9 cellular contexts compared by ENCODE assay signal in the genomic region with DNA sequence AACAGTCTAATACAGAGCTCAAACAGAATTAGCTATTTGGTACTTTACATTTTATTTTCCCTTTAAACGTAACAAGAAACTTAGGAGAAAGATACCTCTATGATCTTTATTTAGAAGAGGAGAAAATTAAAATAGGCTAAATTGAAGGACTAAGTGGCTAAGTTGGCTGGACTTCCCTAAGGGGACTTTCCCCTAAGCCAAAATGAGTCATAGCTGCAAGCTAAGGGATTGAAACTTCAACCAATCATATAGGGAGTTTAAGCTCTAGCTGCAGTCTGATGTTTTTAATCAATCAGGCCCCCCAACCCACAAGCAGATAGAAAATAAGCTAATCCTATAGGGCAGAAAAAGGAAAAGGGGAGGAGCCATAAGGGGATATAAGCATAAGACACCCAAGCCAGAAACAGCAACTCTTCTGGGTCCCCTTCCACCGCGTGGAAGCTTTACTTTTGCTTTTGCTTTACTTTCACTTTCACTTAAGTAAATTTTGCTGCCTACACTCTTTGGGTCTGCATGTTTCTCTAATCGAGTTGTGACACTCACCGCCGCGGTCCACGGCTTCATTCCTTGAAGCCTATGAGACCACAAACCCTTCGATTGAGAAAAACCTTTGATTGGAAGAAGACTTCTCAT.
DNase-seq lines count a peak whose midpoint lies in the region; ATAC-seq and TF ChIP-seq lines count a peak whose summit lies in the region.
"Had no signal": no experiment of that assay in that cellular context is flagged by ENCODE, and none has a peak within 500 bp of the region (broad histone marks: within the 10 kb centered on the region; RNA-seq: fewer than 3 reads in every experiment).

No MANE protein-coding gene starts in this region.

- CTCF ChIA-PET in activated CD8-positive, alpha-beta T cell treated with anti-CD3 and anti-CD28 coated beads for 36 hours (lab: Charles Lee): no interaction called here

- peak overlapping the region; percentile 9 for H3K4me3 Mint-ChIP-seq in activated CD8-positive, alpha-beta T cell treated with anti-CD3 and anti-CD28 coated beads for 36 hours

- H3K9me3 ChIP-seq in heart left ventricle (peaks cover 0 to 12% (median 0%) of the 10 kb centered on the region in 12 donors), thoracic aorta (no peaks in the 10 kb centered on the region)

- no peak overlapping the region for H3K27ac Mint-ChIP-seq in activated CD8-positive, alpha-beta T cell treated with anti-CD3 and anti-CD28 coated beads for 36 hours

- ATAC-seq in left cardiac atrium (no peak), heart left ventricle (no peak), HG03469 (IDR thresholded peaks at IDR 0.05; ENCODE audit: unreplicated experiment) (peak; percentile 43), thoracic aorta (ENCODE audit: insufficient number of reproducible peaks, low FRiP score, low read depth) (no peak)
- ATAC-seq in activated CD8-positive, alpha-beta T cell treated with anti-CD3 and anti-CD28 coated beads for 36 hours: peak; percentile 72

- H3K36me3 Mint-ChIP-seq in activated CD8-positive, alpha-beta T cell treated with anti-CD3 and anti-CD28 coated beads for 36 hours (ENCODE audit: low read depth): no peaks in the 10 kb centered on the region

- DNase-seq in left cardiac atrium (peak; percentile 16), heart left ventricle (no peak), thoracic aorta (ENCODE audit: low spot score) (no peak), hippocampal formation (lab: John Stamatoyannopoulos, UW) (no peak), kidney glomerular epithelial cell (lab: John Stamatoyannopoulos, UW) (no peak), hepatic stellate cell (ENCODE audit: low spot score) (no peak)
- DNase-seq in activated CD8-positive, alpha-beta T cell treated with anti-CD3 and anti-CD28 coated beads for 36 hours: peak; percentile 18

- intact Hi-C loops in left cardiac atrium (cut with DNase I): no loop called here
- intact Hi-C loops in heart left ventricle (cut with DNase I): no loop called here
- intact Hi-C loops in activated CD8-positive, alpha-beta T cell treated with anti-CD3 and anti-CD28 coated beads for 36 hours (cut with micrococcal nuclease): no loop called here

- TF ChIP-seq POLR2A in heart left ventricle (IDR thresholded peaks at IDR 0.05): no peak

- H3K36me3 ChIP-seq in heart left ventricle (no peaks in the 10 kb centered on the region), thoracic aorta (no peaks in the 10 kb centered on the region)

- H3K27me3 Mint-ChIP-seq in activated CD8-positive, alpha-beta T cell treated with anti-CD3 and anti-CD28 coated beads for 36 hours: no peaks in the 10 kb centered on the region

- POLR2A ChIA-PET in activated CD8-positive, alpha-beta T cell treated with anti-CD3 and anti-CD28 coated beads for 36 hours (lab: Charles Lee): no interaction called here

- H3K27ac ChIP-seq in heart left ventricle (no peak overlapping the region), thoracic aorta (no peak overlapping the region)
- H3K27ac ChIP-seq: SK-N-MC had no signal

- H3K4me3 ChIP-seq in heart left ventricle (peak overlapping the region in 6 of 12 donors; percentile 18 to 36 (median 25)), thoracic aorta (peak overlapping the region; percentile 34)
- H3K4me3 ChIP-seq: SK-N-MC had no signal

- TF ChIP-seq CTCF in heart left ventricle (IDR thresholded peaks at IDR 0.05) (no peak), thoracic aorta (IDR thresholded peaks at IDR 0.05) (no peak)
- no peak for TF ChIP-seq CTCF in activated CD8-positive, alpha-beta T cell treated with anti-CD3 and anti-CD28 coated beads for 36 hours (IDR thresholded peaks at IDR 0.05)

- no peaks in the 10 kb centered on the region for H3K4me1 ChIP-seq in heart left ventricle
- H3K4me1 ChIP-seq in thoracic aorta (ENCODE audit: control insufficient read depth in 1 of 2, low read depth in 2 of 2): no peaks in the 10 kb centered on the region

- H3K4me1 Mint-ChIP-seq in activated CD8-positive, alpha-beta T cell treated with anti-CD3 and anti-CD28 coated beads for 36 hours (ENCODE audit: low read depth): peaks cover 4% of the 10 kb centered on the region

- peaks cover 21% of the 10 kb centered on the region for H3K9me3 Mint-ChIP-seq in activated CD8-positive, alpha-beta T cell treated with anti-CD3 and anti-CD28 coated beads for 36 hours

- 86 to 90% (median 86%) methylated on average over 9 of the region's 9 CpGs for WGBS in heart left ventricle, 4 donors

- H3K27me3 ChIP-seq in heart left ventricle: no peaks in the 10 kb centered on the region
- H3K27me3 ChIP-seq in thoracic aorta (replicated peaks; ENCODE audit: insufficient read depth): no peaks in the 10 kb centered on the region

Comparison
In these comparisons a context has a peak if more than half of its experiments do, and no peak if none do; other contexts are left out.
1. DNase-seq: peak in left cardiac atrium (single experiment) and activated CD8-positive, alpha-beta T cell treated with anti-CD3 and anti-CD28 coated beads for 36 hours (single experiment); none in heart left ventricle (0 of 5), thoracic aorta (single experiment), hippocampal formation (0 of 2), kidney glomerular epithelial cell (single experiment) and hepatic stellate cell (single experiment).
2. ATAC-seq: peak in HG03469 (single experiment) and activated CD8-positive, alpha-beta T cell treated with anti-CD3 and anti-CD28 coated beads for 36 hours (single experiment); none in left cardiac atrium (0 of 2), heart left ventricle (0 of 4) and thoracic aorta (single experiment).